25 cellular contexts compared by ENCODE assay signal in the genomic region with DNA sequence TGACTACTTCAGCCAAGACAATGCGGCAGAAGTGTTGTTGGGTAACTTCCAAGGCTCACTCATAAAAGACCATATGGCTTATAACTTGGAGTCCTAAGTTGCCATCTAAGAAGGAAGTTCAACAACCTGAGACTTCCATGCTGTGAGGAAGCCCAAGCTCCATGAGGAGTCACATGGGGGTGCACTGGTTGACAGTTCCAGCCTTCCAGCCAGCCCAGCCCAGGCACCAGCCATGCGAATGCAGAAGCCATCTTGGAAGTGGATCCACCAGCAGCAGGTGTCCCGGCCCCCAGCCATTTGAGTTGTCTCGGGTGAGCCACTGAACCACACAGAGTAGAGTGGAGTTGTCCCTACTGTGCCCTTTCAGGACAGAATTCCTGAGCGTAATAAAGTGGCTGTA. TPM values are rescaled to one million over a fixed set of nuclear protein-coding genes. Genes with fewer than 3 reads are reported as not detected.
DNase-seq lines count a peak whose midpoint lies in the region; ATAC-seq, FAIRE-seq and TF ChIP-seq lines count a peak whose summit lies in the region.
"Had no signal": no experiment of that assay in that cellular context is flagged by ENCODE, and none has a peak within 500 bp of the region (broad histone marks: within the 10 kb centered on the region; RNA-seq: fewer than 3 reads in every experiment).

No MANE protein-coding gene starts in this region.

- TF ChIP-seq CTCF in MM.1S (IDR thresholded peaks at IDR 0.05; ENCODE audit: low read length): no peak
- TF ChIP-seq CTCF in SK-N-SH (IDR thresholded peaks at IDR 0.05): no peak
- TF ChIP-seq CTCF in kidney (IDR thresholded peaks at IDR 0.05; ENCODE audit: borderline replicate concordance, extremely low read depth, insufficient read depth): no peak

- WGBS in SK-N-SH (ENCODE audit: low lambda C conversion rate): 100% methylated on average over 2 of the region's 5 CpGs

- DNase-seq in MM.1S (peak; percentile 2), SK-N-SH (no peak), kidney (peak; percentile 55), posterior vena cava (ENCODE audit: low spot score) (peak; percentile 72), NCI-H187 treated with DMSO at 0.1 percent for 48 hours (lab: John Stamatoyannopoulos, UW) (no peak), AG08395 (ENCODE audit: low spot score) (no peak), Karpas-422 (no peak)
- DNase-seq: activated B cell treated with CpG ODN at 0.5 μM for 24 hours; activated CD4-positive, alpha-beta memory T cell treated with anti-CD3 and anti-CD28 coated beads for 36 hours; activated T-cell treated with anti-CD3 and anti-CD28 coated beads for 4 hours; amniotic stem cell; CD4-positive, alpha-beta memory T cell; DMS153; midbrain; NCI-H1436; RPMI8226; small intestine; stimulated activated CD4-positive, alpha-beta T cell treated with anti-CD3 and anti-CD28 coated beads, Interleukin-4, amount 100 ng/mL, for 1 hour; stimulated activated naive CD4-positive, alpha-beta T cell treated with Interleukin-2 at 50 U/mL for 16 hours; T-helper 9 cell had no signal

- H2AFZ ChIP-seq in MM.1S (ENCODE audit: low read length) (no peak overlapping the region), SK-N-SH (ENCODE audit: low read depth) (no peak overlapping the region), Karpas-422 (ENCODE audit: low read length) (no peak overlapping the region)

- H3F3A ChIP-seq in MM.1S (ENCODE audit: insufficient read depth, low read length): peaks cover 10% of the 10 kb centered on the region; the same call in 1 of the 2 replicates
- H3F3A ChIP-seq in SK-N-SH (replicated peaks; ENCODE audit: insufficient read depth): peaks cover 31% of the 10 kb centered on the region

- no peak overlapping the region for H3K4me3 ChIP-seq in MM.1S (ENCODE audit: low read length)
- H3K4me3 ChIP-seq in SK-N-SH (ENCODE audit: low read depth in 2 of 2, low read length in 1 of 2): no peak overlapping the region
- no peak overlapping the region for H3K4me3 ChIP-seq in kidney (ENCODE audit: low read length in 2 of 2)
- H3K4me3 ChIP-seq in Karpas-422 (ENCODE audit: low read length): no peak overlapping the region
- H3K4me3 ChIP-seq: MG63, prostate gland, thyroid gland had no signal

- no peaks in the 10 kb centered on the region for H3K9me2 ChIP-seq in MM.1S (replicated peaks; ENCODE audit: insufficient read depth, low read length)
- no peaks in the 10 kb centered on the region for H3K9me2 ChIP-seq in SK-N-SH
- H3K9me2 ChIP-seq in Karpas-422 (replicated peaks; ENCODE audit: insufficient read depth, low read length): no peaks in the 10 kb centered on the region

- no peak overlapping the region for H3K4me2 ChIP-seq in MM.1S (ENCODE audit: low read depth, low read length)
- H3K4me2 ChIP-seq in SK-N-SH: no peak overlapping the region
- no peak overlapping the region for H3K4me2 ChIP-seq in Karpas-422 (ENCODE audit: low read depth, low read length, poor library complexity, severe bottlenecking)

- TF ChIP-seq EP300 in SK-N-SH (IDR thresholded peaks at IDR 0.05; ENCODE audit: borderline replicate concordance in 1 of 2, low read depth in 1 of 2, low read length in 1 of 2): no peak

- H3K9me3 ChIP-seq in MM.1S (replicated peaks; ENCODE audit: insufficient read depth, low read length) (no peaks in the 10 kb centered on the region), SK-N-SH (no peaks in the 10 kb centered on the region), kidney (ENCODE audit: control insufficient read depth in 1 of 2, low read length in 2 of 2) (peaks cover 0 to 8% of the 10 kb centered on the region in 2 donors), Karpas-422 (ENCODE audit: low read length) (no peaks in the 10 kb centered on the region)
- H3K9me3 ChIP-seq: prostate gland, thyroid gland had no signal

- POLR2A ChIA-PET in SK-N-SH (lab: Yijun Ruan, JAX): no interaction called here

- ATAC-seq in GM18858 (IDR thresholded peaks at IDR 0.05; ENCODE audit: unreplicated experiment): no peak

- FAIRE-seq in kidney (lab: Jason Lieb, UNC): no peak
- FAIRE-seq: G401.6, small intestine had no signal

- H3K4me1 ChIP-seq in MM.1S (ENCODE audit: low read length) (0 out of 2 replicates have a peak, but pooled peaks cover 8% of the 10 kb centered on the region), SK-N-SH (ENCODE audit: control insufficient read depth in 1 of 2, insufficient read depth in 2 of 2, low read depth in 1 of 2, low read length in 1 of 2) (peaks cover 41 to 69% of the 10 kb centered on the region in 2 experiments; a peak in 3 of 4 replicates), kidney (ENCODE audit: control insufficient read depth in 1 of 2, insufficient read depth in 1 of 2, low read depth in 1 of 2, low read length in 2 of 2) (peaks cover 31 to 47% of the 10 kb centered on the region in 2 donors), Karpas-422 (ENCODE audit: low read length) (peaks cover 14% of the 10 kb centered on the region)

- intact Hi-C loops in kidney (cut with DNase I): no loop called here
- intact Hi-C loops in posterior vena cava (cut with DNase I): loop anchor here (2.0 to 5.0 kb wide), 2 partner anchors 63 to 105 kb away; no protein-coding TSS in a partner anchor

- CTCF ChIA-PET in SK-N-SH (lab: Yijun Ruan, JAX): interaction anchor here (4.4 to 5.0 kb wide), 2 partner anchors 14 to 45 kb away, joined by 76 to 108 read pairs; no protein-coding TSS in a partner anchor

- 0 out of 2 replicates have a peak, but pooled peaks cover 3% of the 10 kb centered on the region for H3K27me3 ChIP-seq in MM.1S (replicated peaks; ENCODE audit: insufficient read depth, low read length)
- no peaks in the 10 kb centered on the region for H3K27me3 ChIP-seq in SK-N-SH (ENCODE audit: insufficient read depth)
- H3K27me3 ChIP-seq in Karpas-422 (ENCODE audit: low read length): no peaks in the 10 kb centered on the region
- H3K27me3 ChIP-seq: MG63, thyroid gland had no signal

- H3K9ac ChIP-seq in MM.1S (ENCODE audit: low read length) (no peak overlapping the region), SK-N-SH (no peak overlapping the region), kidney (ENCODE audit: low read length in 2 of 2) (no peak overlapping the region), Karpas-422 (ENCODE audit: low read length) (no peak overlapping the region)

- H3K79me2 ChIP-seq in MM.1S (ENCODE audit: low read length): no peaks in the 10 kb centered on the region
- H3K79me2 ChIP-seq in SK-N-SH (ENCODE audit: insufficient read depth): peaks cover 44% of the 10 kb centered on the region
- H3K79me2 ChIP-seq in Karpas-422 (ENCODE audit: low read length): no peaks in the 10 kb centered on the region

- H3K36me3 ChIP-seq in MM.1S (replicated peaks; ENCODE audit: insufficient read depth, low read length): no peaks in the 10 kb centered on the region
- no peaks in the 10 kb centered on the region for H3K36me3 ChIP-seq in SK-N-SH (replicated peaks in 1 of 2; ENCODE audit: control insufficient read depth in 1 of 2, insufficient read depth in 2 of 2, low read length in 1 of 2)
- no peaks in the 10 kb centered on the region for H3K36me3 ChIP-seq in kidney (ENCODE audit: control insufficient read depth in 1 of 2, insufficient read depth in 2 of 2, low read length in 2 of 2)
- H3K36me3 ChIP-seq in Karpas-422 (ENCODE audit: insufficient read depth, low read length): no peaks in the 10 kb centered on the region
- H3K36me3 ChIP-seq: MG63, prostate gland, thyroid gland had no signal

- no peak overlapping the region for H3K27ac ChIP-seq in MM.1S (ENCODE audit: low read length)
- H3K27ac ChIP-seq in SK-N-SH (ENCODE audit: low read depth in 2 of 2, low read length in 1 of 2): peak overlapping the region in 1 of 2 experiments; percentile 100; a peak in 2 of 4 replicates
- H3K27ac ChIP-seq in kidney (ENCODE audit: low read depth in 2 of 2, low read length in 2 of 2): no peak overlapping the region
- no peak overlapping the region for H3K27ac ChIP-seq in Karpas-422 (ENCODE audit: low read length)
- H3K27ac ChIP-seq: prostate gland had no signal

- H4K20me1 ChIP-seq in MM.1S (ENCODE audit: insufficient read depth, low read length): no peaks in the 10 kb centered on the region
- no peaks in the 10 kb centered on the region for H4K20me1 ChIP-seq in SK-N-SH (ENCODE audit: insufficient read depth)
- H4K20me1 ChIP-seq in Karpas-422 (ENCODE audit: insufficient read depth, low read depth, low read length): no peaks in the 10 kb centered on the region

- no peak for TF ChIP-seq RAD21 in SK-N-SH (IDR thresholded peaks at IDR 0.05; ENCODE audit: low read length)

TF ChIP-seq in SK-N-SH, 30 proteins besides CTCF, POLR2A, EP300 and RAD21:
- TF ChIP-seq ELF1 (IDR thresholded peaks at IDR 0.05) (no peak), YY1 (IDR thresholded peaks at IDR 0.05; ENCODE audit: low read depth) (peak; percentile 65)

RNA-seq across cellular contexts. Expression of gene WNT7B, which starts 32.8 kb away (rescaled TPM):
- polyA plus RNA-seq in SK-N-SH (2012; rRNA removed) (0.13 TPM in 1 of 2 replicates, not detected in the other), kidney (ENCODE audit: insufficient read depth, low read depth, low replicate concordance) (2.4 TPM)
- polyA plus RNA-seq in SK-N-SH (2012; cell fraction: cytosol; rRNA removed): 0.01 and 0.20 TPM in 2 replicates
- 0.08 TPM in 2 replicates for polyA plus RNA-seq in SK-N-SH (2012; cell fraction: nucleus; rRNA removed)
- total RNA-seq in kidney (1.6 TPM), posterior vena cava (not detected)
- not detected in 2 replicates for total RNA-seq in Karpas-422 (2014; rRNA removed; shearing (Covaris generic); ENCODE audit: low replicate concordance)
- total RNA-seq: activated B cell treated with CpG ODN at 0.5 μM for 24 hours; activated CD4-positive, alpha-beta memory T cell treated with anti-CD3 and anti-CD28 coated beads for 36 hours; CD4-positive, alpha-beta memory T cell had no signal
- polyA plus RNA-seq: CD4-positive, alpha-beta memory T cell had no signal

Comparison
In these comparisons a context has a peak if more than half of its experiments do, and no peak if none do; other contexts are left out.
1. DNase-seq: peak in MM.1S (single experiment), kidney (single experiment) and posterior vena cava (single experiment); none in SK-N-SH (single experiment), NCI-H187 treated with DMSO at 0.1 percent for 48 hours (single experiment), AG08395 (single experiment) and Karpas-422 (single experiment).